In genomic region chr22:49770454-49771265, GRCh38 we compare ENCODE assay signal across 17 cellular contexts. TPM values are rescaled to one million over a fixed set of nuclear protein-coding genes. Genes with fewer than 3 reads are reported as not detected.
A peak's percentile ranks its signal among the peaks of the same experiment; 100 is the strongest.
DNase-seq lines count a peak whose midpoint lies in the region; ATAC-seq, FAIRE-seq and TF ChIP-seq lines count a peak whose summit lies in the region.
"Had no signal": no experiment of that assay in that cellular context is flagged by ENCODE, and none has a peak within 500 bp of the region (broad histone marks: within the 10 kb centered on the region; RNA-seq: fewer than 3 reads in every experiment).

No MANE protein-coding gene starts in this region.

- H3K27ac Mint-ChIP-seq in activated CD4-positive, alpha-beta memory T cell treated with anti-CD3 and anti-CD28 coated beads, Interleukin-2, amount 10 ng/mL, durations not matched to agents 7 days and 5 days, result peak overlapping the region; percentile 41

- intact Hi-C loops in HepG2 (cut with micrococcal nuclease; ENCODE audit: unreplicated experiment) (no loop called here), esophagus squamous epithelium (cut with DNase I) (loop anchor here (10.0 kb wide), 1 partner anchor 264 kb away; no protein-coding TSS in a partner anchor)

- H3K4me3 Mint-ChIP-seq in activated CD4-positive, alpha-beta memory T cell treated with anti-CD3 and anti-CD28 coated beads, Interleukin-2, amount 10 ng/mL, durations not matched to agents 7 days and 5 days, result no peak overlapping the region
- H3K4me3 Mint-ChIP-seq: CD4-positive, alpha-beta memory T cell had no signal

- no peak for TF ChIP-seq RAD21 in HepG2 (CRISPR knock-in tag; IDR thresholded peaks at IDR 0.05)

- H3K27me3 ChIP-seq in BLaER1 (no peaks in the 10 kb centered on the region), HepG2 (ENCODE audit: control insufficient read depth in 1 of 2, insufficient read depth in 2 of 2, low read length in 2 of 2) (no peaks in the 10 kb centered on the region), esophagus squamous epithelium (no peaks in the 10 kb centered on the region)
- H3K27me3 ChIP-seq: stomach had no signal

- peaks cover 18% of the 10 kb centered on the region for H3K36me3 ChIP-seq in BLaER1
- peaks cover 14 to 28% of the 10 kb centered on the region in 2 experiments; a peak in 4 of 5 replicates for H3K36me3 ChIP-seq in HepG2 (replicated peaks in 1 of 2; ENCODE audit: control insufficient read depth in 1 of 2, insufficient read depth in 2 of 2, low read length in 2 of 2)
- H3K36me3 ChIP-seq in esophagus squamous epithelium, result peaks cover 12 to 49% (median 19%) of the 10 kb centered on the region in 3 donors

- in situ Hi-C loops in HepG2 (cut with HindIII; ENCODE audit: extremely low pct_ligation_motif_present, low pct_unique_long_range_greater_than_20kb), result no loop called here

- no peaks in the 10 kb centered on the region for H3K27me3 Mint-ChIP-seq in activated CD4-positive, alpha-beta memory T cell treated with anti-CD3 and anti-CD28 coated beads, Interleukin-2, amount 10 ng/mL, durations not matched to agents 7 days and 5 days
- H3K27me3 Mint-ChIP-seq: CD4-positive, alpha-beta memory T cell had no signal

- H3K9me3 ChIP-seq in BLaER1 (peaks cover 15% of the 10 kb centered on the region), HepG2 (ENCODE audit: low read length) (peaks cover 7% of the 10 kb centered on the region), esophagus squamous epithelium (peaks cover 0 to 16% (median 8%) of the 10 kb centered on the region in 3 donors)
- H3K9me3 ChIP-seq: prostate gland had no signal

- H3K79me2 ChIP-seq in HepG2 (ENCODE audit: insufficient read depth, low read length), result no peaks in the 10 kb centered on the region

- FAIRE-seq in HepG2 (lab: Jason Lieb, UNC) (no peak), H54 (lab: Jason Lieb, UNC) (no peak)
- FAIRE-seq: urothelium cell line had no signal

- no peak overlapping the region for H2AFZ ChIP-seq in HepG2 (ENCODE audit: low read length)

- H4K20me1 ChIP-seq in BLaER1 (no peaks in the 10 kb centered on the region), HepG2 (ENCODE audit: insufficient read depth, low read length) (no peaks in the 10 kb centered on the region)

- H3K4me1 ChIP-seq in BLaER1 (peaks cover 90% of the 10 kb centered on the region), HepG2 (ENCODE audit: insufficient read depth, low read length) (no peaks in the 10 kb centered on the region), esophagus squamous epithelium (peaks cover 0 to 13% (median 0%) of the 10 kb centered on the region in 3 donors)
- H3K4me1 ChIP-seq: prostate gland had no signal

- H3K4me2 ChIP-seq in BLaER1 (peak overlapping the region; percentile 87), HepG2 (ENCODE audit: low read depth, low read length) (no peak overlapping the region)
- H3K4me2 ChIP-seq: KMS-11 had no signal

- POLR2A ChIA-PET in activated CD4-positive, alpha-beta memory T cell treated with anti-CD3 and anti-CD28 coated beads, Interleukin-2, amount 10 ng/mL, durations not matched to agents 7 days and 5 days (lab: Charles Lee), result interaction anchor here (0.6 to 1.1 kb wide), 2 partner anchors 121 to 148 kb away, joined by 3 to 4 read pairs; no protein-coding TSS in a partner anchor
- POLR2A ChIA-PET in HepG2 (lab: Yijun Ruan, JAX), result no interaction called here

- CTCF ChIA-PET in activated CD4-positive, alpha-beta memory T cell treated with anti-CD3 and anti-CD28 coated beads, Interleukin-2, amount 10 ng/mL, durations not matched to agents 7 days and 5 days (lab: Charles Lee), result no interaction called here
- CTCF ChIA-PET in HepG2 (lab: Yijun Ruan, JAX; ENCODE audit: low intra/inter-chr PET ratio, low total read pairs), result no interaction called here

- peaks cover 9% of the 10 kb centered on the region for H3K4me1 Mint-ChIP-seq in activated CD4-positive, alpha-beta memory T cell treated with anti-CD3 and anti-CD28 coated beads, Interleukin-2, amount 10 ng/mL, durations not matched to agents 7 days and 5 days

- WGBS in HepG2 (ENCODE audit: low lambda C conversion rate), result 85% methylated on average over 10 of the region's 32 CpGs
- WGBS in esophagus squamous epithelium, 2 donors, result 71 to 78% methylated on average over 3 to 10 of the region's 32 CpGs

- TF ChIP-seq CTCF in HepG2 (CRISPR knock-in tag; IDR thresholded peaks at IDR 0.05) (no peak), esophagus squamous epithelium (IDR thresholded peaks at IDR 0.05) (no peak)

- no peak overlapping the region for H3K4me3 ChIP-seq in BLaER1
- H3K4me3 ChIP-seq in HepG2 (replicated peaks in 1 of 3; ENCODE audit: insufficient read depth in 1 of 3, low read depth in 2 of 3, low read length in 3 of 3), result no peak overlapping the region
- no peak overlapping the region for H3K4me3 ChIP-seq in esophagus squamous epithelium
- H3K4me3 ChIP-seq: prostate gland, stomach had no signal

- H3K27ac ChIP-seq in BLaER1 (peak overlapping the region; percentile 90), HepG2 (ENCODE audit: extremely low read length, insufficient read depth, low read length) (no peak overlapping the region), esophagus squamous epithelium (no peak overlapping the region)
- H3K27ac ChIP-seq: KMS-11, prostate gland, stomach, WERI-Rb-1 had no signal

- peak; percentile 10; the same call in 2 of the 3 replicates for ATAC-seq in HepG2

- H3K9me3 Mint-ChIP-seq in activated CD4-positive, alpha-beta memory T cell treated with anti-CD3 and anti-CD28 coated beads, Interleukin-2, amount 10 ng/mL, durations not matched to agents 7 days and 5 days, result peaks cover 4% of the 10 kb centered on the region

- TF ChIP-seq EP300 in HepG2 (IDR thresholded peaks at IDR 0.05; ENCODE audit: low read depth in 2 of 2, low read length in 2 of 2), result no peak
- no peak for TF ChIP-seq EP300 in HepG2 (CRISPR knock-in tag; IDR thresholded peaks at IDR 0.05; ENCODE audit: borderline replicate concordance)

- peak; percentile 7 for DNase-seq in DMS53 (lab: John Stamatoyannopoulos, UW)
- no peak for DNase-seq in DMS53 treated with DMSO at 0.1 percent for 48 hours (lab: John Stamatoyannopoulos, UW; ENCODE audit: unreplicated experiment)
- DNase-seq in activated CD4-positive, alpha-beta memory T cell treated with anti-CD3 and anti-CD28 coated beads, Interleukin-2, amount 10 ng/mL, durations not matched to agents 7 days and 5 days, result peak; percentile 34
- DNase-seq in HepG2 (ENCODE audit: low spot score), result no peak
- DNase-seq in esophagus squamous epithelium (lab: John Stamatoyannopoulos, UW), result no peak
- no peak for DNase-seq in Kasumi-1 (lab: John Stamatoyannopoulos, UW)
- no peak for DNase-seq in H54 (ENCODE audit: insufficient read length, low spot score)
- DNase-seq: 8988T, amniotic stem cell, cerebellar nuclear complex, stomach, WERI-Rb-1 had no signal

- 0 out of 2 replicates have a peak overlapping the region, but pooled peaks have one; percentile 74 for H3K9ac ChIP-seq in BLaER1
- no peak overlapping the region for H3K9ac ChIP-seq in HepG2 (ENCODE audit: insufficient read depth, low read depth, low read length)
- H3K9ac ChIP-seq: KMS-11 had no signal

- TF ChIP-seq POLR2A in HepG2 (IDR thresholded peaks at IDR 0.05; ENCODE audit: insufficient read depth in 1 of 2, low read depth in 2 of 2, low read length in 2 of 2) (no peak), esophagus squamous epithelium (IDR thresholded peaks at IDR 0.05) (no peak), H54 (IDR thresholded peaks at IDR 0.05; ENCODE audit: low read depth, low read length) (no peak)

- no TSS peak for BruUV-seq in HepG2 (replicated peaks; lab: Mats Ljungman, UMichigan)

- peaks cover 21% of the 10 kb centered on the region for H3K36me3 Mint-ChIP-seq in activated CD4-positive, alpha-beta memory T cell treated with anti-CD3 and anti-CD28 coated beads, Interleukin-2, amount 10 ng/mL, durations not matched to agents 7 days and 5 days (ENCODE audit: low read depth)

TF ChIP-seq in HepG2, 621 proteins besides CTCF, POLR2A, EP300 and RAD21 (continues in another document):
- no peak for TF ChIP-seq SYNCRIP (IDR thresholded peaks at IDR 0.05; ENCODE audit: insufficient read depth, low read depth, low read length)
- no peak for TF ChIP-seq SNAI1 (CRISPR knock-in tag; IDR thresholded peaks at IDR 0.05; ENCODE audit: borderline replicate concordance)
- no peak for TF ChIP-seq ZSCAN12 (CRISPR knock-in tag; IDR thresholded peaks at IDR 0.05)
- no peak for TF ChIP-seq NONO (IDR thresholded peaks at IDR 0.05)
- TF ChIP-seq NONO (CRISPR knock-in tag; conservative IDR thresholded peaks at IDR 0.05), result no peak
- no peak for TF ChIP-seq EEA1 (CRISPR knock-in tag; IDR thresholded peaks at IDR 0.05; ENCODE audit: borderline replicate concordance)

RNA-seq across cellular contexts. Expression of gene BRD1, which starts 57.0 kb away (rescaled TPM):
- total RNA-seq in activated CD4-positive, alpha-beta memory T cell treated with anti-CD3 and anti-CD28 coated beads, Interleukin-2, amount 10 ng/mL, durations not matched to agents 7 days and 5 days, result 10 to 100 TPM; 54.7 to 55.4 TPM
- total RNA-seq in HepG2 (2016; rRNA removed; fragmentation: Illumina TruSeq; extraction: Trizol), result 6.6 and 12.0 TPM in 2 replicates
- total RNA-seq in HepG2 (2016; cell fraction: cytosol; rRNA removed; fragmentation: Illumina TruSeq; extraction: Trizol; ENCODE audit: low read depth), result 6.1 and 7.5 TPM in 2 replicates
- 6.3 and 13.3 TPM in 2 replicates for total RNA-seq in HepG2 (2016; cell fraction: insoluble cytoplasmic fraction; rRNA removed; fragmentation: Illumina TruSeq; extraction: Trizol)
- total RNA-seq in HepG2 (2016; cell fraction: membrane; rRNA removed; fragmentation: Illumina TruSeq; extraction: Trizol), result 6.7 and 8.2 TPM in 2 replicates
- total RNA-seq in HepG2 (2016; cell fraction: nucleus; rRNA removed; fragmentation: Illumina TruSeq; extraction: Trizol), result 14.2 and 15.7 TPM in 2 replicates
- polyA plus RNA-seq in HepG2 (2011; rRNA removed), result 5.1 and 6.4 TPM in 2 replicates
- 3.8 and 3.9 TPM in 2 replicates for polyA plus RNA-seq in HepG2 (2011; cell fraction: cytosol; rRNA removed)
- 29.0 and 31.0 TPM in 2 replicates for polyA plus RNA-seq in HepG2 (2011; cell fraction: nucleus; rRNA removed)
- 14.8 and 16.2 TPM in 2 replicates for polyA plus RNA-seq in HepG2 (2012)
- 0.67 and 0.95 TPM in 2 replicates for polyA plus RNA-seq in HepG2 (2016; cell fraction: cytosol; fragmentation: Illumina TruSeq; extraction: Trizol; ENCODE audit: low read depth)
- polyA plus RNA-seq in HepG2 (2016; cell fraction: insoluble cytoplasmic fraction; fragmentation: Illumina TruSeq; extraction: Trizol; ENCODE audit: low read depth), result 8.8 and 10.0 TPM in 2 replicates
- polyA plus RNA-seq in HepG2 (2016; cell fraction: membrane; fragmentation: Illumina TruSeq; extraction: Trizol; ENCODE audit: low read depth), result 2.6 and 3.2 TPM in 2 replicates
- 28.8 and 30.8 TPM in 2 replicates for polyA plus RNA-seq in HepG2 (2016; cell fraction: nucleus; fragmentation: Illumina TruSeq; extraction: Trizol; ENCODE audit: insufficient read depth, low read depth)
- 4.2 and 8.4 TPM in 2 replicates for polyA minus RNA-seq in HepG2 (2011; rRNA and poly(A)+ RNA removed; ENCODE audit: low replicate concordance)
- polyA minus RNA-seq in HepG2 (2011; cell fraction: cytosol; rRNA and poly(A)+ RNA removed), result 7.6 and 8.3 TPM in 2 replicates
- 29.1 and 32.0 TPM in 2 replicates for polyA minus RNA-seq in HepG2 (2011; cell fraction: nucleus; rRNA and poly(A)+ RNA removed)
- 10 to 100 TPM; 17.8 to 37.4 (median 29.9) TPM for total RNA-seq in esophagus squamous epithelium

Comparison
In these comparisons a context has a peak if more than half of its experiments do, and no peak if none do; other contexts are left out.
1. DNase-seq: peak in DMS53 (single experiment) and activated CD4-positive, alpha-beta memory T cell treated with anti-CD3 and anti-CD28 coated beads, Interleukin-2, amount 10 ng/mL, durations not matched to agents 7 days and 5 days (single experiment); none in DMS53 treated with DMSO at 0.1 percent for 48 hours (single experiment), HepG2 (single experiment), esophagus squamous epithelium (single experiment), Kasumi-1 (0 of 2) and H54 (single experiment).